ENCODE assay signal across 13 cellular contexts in genomic region chrX:100449696-100450606, GRCh38. TPM values are rescaled to one million over a fixed set of nuclear protein-coding genes. Genes with fewer than 3 reads are reported as not detected.
DNase-seq lines count a peak whose midpoint lies in the region; ATAC-seq, FAIRE-seq and TF ChIP-seq lines count a peak whose summit lies in the region.
"Had no signal": no experiment of that assay in that cellular context is flagged by ENCODE, and none has a peak within 500 bp of the region (broad histone marks: within the 10 kb centered on the region; RNA-seq: fewer than 3 reads in every experiment).

No MANE protein-coding gene starts in this region.

- no peaks in the 10 kb centered on the region for H3K36me3 ChIP-seq in MG63
- no peaks in the 10 kb centered on the region for H3K36me3 ChIP-seq in endothelial cell of umbilical vein (ENCODE audit: control insufficient read depth in 2 of 2, extremely low read depth in 1 of 2, insufficient read depth in 2 of 2, low read length in 2 of 2)
- no peaks in the 10 kb centered on the region for H3K36me3 ChIP-seq in HepG2 (replicated peaks in 1 of 2; ENCODE audit: control insufficient read depth in 1 of 2, insufficient read depth in 2 of 2, low read length in 2 of 2)
- H3K36me3 ChIP-seq in neural progenitor cell: no peaks in the 10 kb centered on the region
- H3K36me3 ChIP-seq in ovary: no peaks in the 10 kb centered on the region

- no peak overlapping the region for H3K27ac Mint-ChIP-seq in activated naive CD4-positive, alpha-beta T cell treated with anti-CD3 and anti-CD28 coated beads for 36 hours
- H3K27ac Mint-ChIP-seq in neural progenitor cell: no peak overlapping the region
- H3K27ac Mint-ChIP-seq: T-helper 1 cell treated with Interleukin-12 subunit alpha and Interleukin-12 subunit beta and Interleukin-4 antibody, amounts not matched to agents 30 μg/mL and 1 μg/mL, for 36 hours had no signal

- H3K9ac ChIP-seq in endothelial cell of umbilical vein (replicated peaks; ENCODE audit: extremely low read depth, insufficient read depth, low read length) (no peak overlapping the region), HepG2 (ENCODE audit: insufficient read depth, low read depth, low read length) (no peak overlapping the region), neural progenitor cell (no peak overlapping the region)

- H3K79me2 ChIP-seq in endothelial cell of umbilical vein (ENCODE audit: control insufficient read depth, insufficient read depth, low read length) (no peaks in the 10 kb centered on the region), HepG2 (ENCODE audit: insufficient read depth, low read length) (no peaks in the 10 kb centered on the region), neural progenitor cell (ENCODE audit: low read depth) (no peaks in the 10 kb centered on the region)

- H3K9me1 ChIP-seq in endothelial cell of umbilical vein (replicated peaks; ENCODE audit: control insufficient read depth, extremely low read depth, insufficient read depth, low read length): no peaks in the 10 kb centered on the region

- in situ Hi-C loops in HepG2 (cut with HindIII; ENCODE audit: extremely low pct_ligation_motif_present, low pct_unique_long_range_greater_than_20kb): no loop called here

- TF ChIP-seq EP300 in HepG2 (IDR thresholded peaks at IDR 0.05; ENCODE audit: low read depth in 2 of 2, low read length in 2 of 2) (no peak), HepG2 (CRISPR knock-in tag; IDR thresholded peaks at IDR 0.05; ENCODE audit: borderline replicate concordance) (no peak), ovary (IDR thresholded peaks at IDR 0.05) (no peak)

- H2AFZ ChIP-seq in endothelial cell of umbilical vein (ENCODE audit: low read depth, low read length): peak overlapping the region; percentile 55
- H2AFZ ChIP-seq in HepG2 (ENCODE audit: low read length): no peak overlapping the region
- no peak overlapping the region for H2AFZ ChIP-seq in neural progenitor cell (replicated peaks)

- H3K4me3 ChIP-seq in MG63 (no peak overlapping the region), endothelial cell of umbilical vein (replicated peaks in 1 of 3; ENCODE audit: insufficient read depth in 1 of 3, low read depth in 1 of 3, low read length in 3 of 3) (no peak overlapping the region), HepG2 (replicated peaks in 1 of 3; ENCODE audit: insufficient read depth in 1 of 3, low read depth in 2 of 3, low read length in 3 of 3) (no peak overlapping the region), neural progenitor cell (no peak overlapping the region), ovary (no peak overlapping the region)

- dilution Hi-C loops in endothelial cell of umbilical vein (cut with MboI; ENCODE audit: extremely low pct_ligation_motif_present, low sequenced_read_pairs): no loop called here

- no peak for TF ChIP-seq RAD21 in HepG2 (CRISPR knock-in tag; IDR thresholded peaks at IDR 0.05)

- H3K4me1 ChIP-seq in endothelial cell of umbilical vein (ENCODE audit: control insufficient read depth, extremely low read depth, insufficient read depth, low read length): peaks cover 11% of the 10 kb centered on the region
- no peaks in the 10 kb centered on the region for H3K4me1 ChIP-seq in HepG2 (ENCODE audit: insufficient read depth, low read length)
- no peaks in the 10 kb centered on the region for H3K4me1 ChIP-seq in neural progenitor cell
- H3K4me1 ChIP-seq in ovary (ENCODE audit: insufficient read depth): no peaks in the 10 kb centered on the region

- H4K20me1 ChIP-seq in endothelial cell of umbilical vein (replicated peaks; ENCODE audit: control insufficient read depth, extremely low read depth, insufficient read depth, low read length) (no peaks in the 10 kb centered on the region), HepG2 (ENCODE audit: insufficient read depth, low read length) (no peaks in the 10 kb centered on the region), neural progenitor cell (ENCODE audit: low read depth) (no peaks in the 10 kb centered on the region)

- WGBS in HepG2 (ENCODE audit: low lambda C conversion rate): 0% methylated on average over 1 of the region's 15 CpGs
- 71 to 75% (median 71%) methylated on average over 15 of the region's 15 CpGs for WGBS in ovary, 3 donors

- intact Hi-C loops in endothelial cell of umbilical vein (cut with micrococcal nuclease): no loop called here
- intact Hi-C loops in HepG2 (cut with micrococcal nuclease; ENCODE audit: unreplicated experiment): no loop called here
- intact Hi-C loops in activated naive CD4-positive, alpha-beta T cell treated with anti-CD3 and anti-CD28 coated beads for 36 hours (cut with micrococcal nuclease): loop anchor here (10.0 kb wide), 1 partner anchor 185 kb away; the partner anchor contains the start of gene TSPAN6
- intact Hi-C loops in ovary (cut with DNase I): no loop called here

- H3K27ac ChIP-seq in endothelial cell of umbilical vein (ENCODE audit: insufficient read depth, low read depth, low read length) (peak overlapping the region; percentile 22), HepG2 (ENCODE audit: extremely low read length, insufficient read depth, low read length) (no peak overlapping the region), neural progenitor cell (no peak overlapping the region), ovary (no peak overlapping the region)

- no peaks in the 10 kb centered on the region for H3F3A ChIP-seq in neural progenitor cell (ENCODE audit: low read depth)

- TF ChIP-seq POLR2A in endothelial cell of umbilical vein (IDR thresholded peaks at IDR 0.05; ENCODE audit: low read depth, low read length) (no peak), HepG2 (IDR thresholded peaks at IDR 0.05; ENCODE audit: insufficient read depth in 1 of 2, low read depth in 2 of 2, low read length in 2 of 2) (no peak), ovary (IDR thresholded peaks at IDR 0.05) (no peak)

- no peaks in the 10 kb centered on the region for H3K9me3 ChIP-seq in MG63
- no peaks in the 10 kb centered on the region for H3K9me3 ChIP-seq in endothelial cell of umbilical vein (replicated peaks; ENCODE audit: control insufficient read depth, insufficient read depth, low read length)
- no peaks in the 10 kb centered on the region for H3K9me3 ChIP-seq in HepG2 (ENCODE audit: low read length)
- H3K9me3 ChIP-seq in neural progenitor cell (ENCODE audit: low read depth): peaks cover 4% of the 10 kb centered on the region
- no peaks in the 10 kb centered on the region for H3K9me3 ChIP-seq in ovary

- H3K4me1 Mint-ChIP-seq in activated naive CD4-positive, alpha-beta T cell treated with anti-CD3 and anti-CD28 coated beads for 36 hours (ENCODE audit: low read depth): no peaks in the 10 kb centered on the region
- no peaks in the 10 kb centered on the region for H3K4me1 Mint-ChIP-seq in neural progenitor cell

- BruUV-seq in endothelial cell of umbilical vein (replicated peaks; lab: Mats Ljungman, UMichigan) (no TSS peak), HepG2 (replicated peaks; lab: Mats Ljungman, UMichigan) (no TSS peak)

- FAIRE-seq in endothelial cell of umbilical vein (lab: Jason Lieb, UNC): peak; percentile 92
- no peak for FAIRE-seq in HepG2 (lab: Jason Lieb, UNC)

- DNase-seq in EH (ENCODE audit: low read depth) (peak; percentile 3), MG63 (peak; percentile 57), endothelial cell of umbilical vein (ENCODE audit: low read depth, low spot score) (peak; percentile 65), HepG2 (ENCODE audit: low spot score) (no peak), neural progenitor cell (ENCODE audit: low spot score) (no peak), ovary (no peak), NCI-H2029 treated with DMSO at 0.1 percent for 48 hours (lab: John Stamatoyannopoulos, UW) (no peak)
- DNase-seq in activated naive CD4-positive, alpha-beta T cell treated with anti-CD3 and anti-CD28 coated beads for 36 hours: no peak
- DNase-seq: activated CD4-positive, alpha-beta T cell treated with anti-CD3 and anti-CD28 coated beads for 1 hour; NCI-H1436; NCI-H524 treated with DMSO at 0.1 percent for 48 hours; occipital lobe had no signal

- H3K27me3 ChIP-seq in MG63 (no peaks in the 10 kb centered on the region), endothelial cell of umbilical vein (ENCODE audit: control insufficient read depth in 2 of 2, insufficient read depth in 2 of 2, low read length in 2 of 2) (no peaks in the 10 kb centered on the region), HepG2 (ENCODE audit: control insufficient read depth in 1 of 2, insufficient read depth in 2 of 2, low read length in 2 of 2) (no peaks in the 10 kb centered on the region), neural progenitor cell (no peaks in the 10 kb centered on the region), ovary (no peaks in the 10 kb centered on the region)

- CTCF ChIA-PET in endothelial cell of umbilical vein (lab: Charles Lee): interaction anchor here (1.0 to 1.2 kb wide), 3 partner anchors 37 to 319 kb away, joined by 3 to 7 read pairs (median 5); no protein-coding TSS in a partner anchor
- CTCF ChIA-PET in HepG2 (lab: Yijun Ruan, JAX; ENCODE audit: low intra/inter-chr PET ratio, low total read pairs): no interaction called here
- CTCF ChIA-PET in activated naive CD4-positive, alpha-beta T cell treated with anti-CD3 and anti-CD28 coated beads for 36 hours (lab: Charles Lee): no interaction called here

- H3K4me2 ChIP-seq in endothelial cell of umbilical vein (ENCODE audit: insufficient read depth, low read length) (no peak overlapping the region), HepG2 (ENCODE audit: low read depth, low read length) (peak overlapping the region; percentile 24; the same call in 1 of the 2 replicates), neural progenitor cell (no peak overlapping the region)

- peaks cover 5% of the 10 kb centered on the region for H3K27me3 Mint-ChIP-seq in activated naive CD4-positive, alpha-beta T cell treated with anti-CD3 and anti-CD28 coated beads for 36 hours (ENCODE audit: low read depth)
- no peaks in the 10 kb centered on the region for H3K27me3 Mint-ChIP-seq in neural progenitor cell (ENCODE audit: insufficient read depth, low read depth)

- H3K36me3 Mint-ChIP-seq in activated naive CD4-positive, alpha-beta T cell treated with anti-CD3 and anti-CD28 coated beads for 36 hours (ENCODE audit: low read depth): no peaks in the 10 kb centered on the region
- no peaks in the 10 kb centered on the region for H3K36me3 Mint-ChIP-seq in neural progenitor cell

- peak; percentile 39; the same call in 1 of the 3 replicates for ATAC-seq in HepG2

- H3K9me3 Mint-ChIP-seq in activated naive CD4-positive, alpha-beta T cell treated with anti-CD3 and anti-CD28 coated beads for 36 hours: no peaks in the 10 kb centered on the region
- H3K9me3 Mint-ChIP-seq in neural progenitor cell: peaks cover 11% of the 10 kb centered on the region

- POLR2A ChIA-PET in endothelial cell of umbilical vein (lab: Charles Lee): no interaction called here
- POLR2A ChIA-PET in HepG2 (lab: Yijun Ruan, JAX): no interaction called here

- TF ChIP-seq CTCF in endothelial cell of umbilical vein (IDR thresholded peaks at IDR 0.05; ENCODE audit: extremely low read depth in 1 of 2, insufficient read depth in 1 of 2, low read depth in 1 of 2, low read length in 2 of 2) (no peak), HepG2 (CRISPR knock-in tag; IDR thresholded peaks at IDR 0.05) (no peak), neural progenitor cell (IDR thresholded peaks at IDR 0.05) (no peak), ovary (IDR thresholded peaks at IDR 0.05) (no peak)

- H3K4me3 Mint-ChIP-seq in activated naive CD4-positive, alpha-beta T cell treated with anti-CD3 and anti-CD28 coated beads for 36 hours: no peak overlapping the region
- no peak overlapping the region for H3K4me3 Mint-ChIP-seq in neural progenitor cell
- H3K4me3 Mint-ChIP-seq: T-helper 1 cell treated with Interleukin-12 subunit alpha and Interleukin-12 subunit beta and Interleukin-4 antibody, amounts not matched to agents 30 μg/mL and 1 μg/mL, for 36 hours had no signal

RNA-seq across cellular contexts. Expression of gene PCDH19, which starts 39.9 kb away (rescaled TPM):
- total RNA-seq in MG63 (2014; rRNA removed; shearing (Covaris generic); ENCODE audit: low replicate concordance): not detected in 2 replicates
- 1.2 and 4.3 TPM in 2 replicates for total RNA-seq in endothelial cell of umbilical vein
- polyA plus RNA-seq in endothelial cell of umbilical vein: 1.1 and 1.2 TPM in 2 replicates
- 0.89 and 0.96 TPM in 2 replicates for polyA plus RNA-seq in endothelial cell of umbilical vein (2011; cell fraction: cytosol; rRNA removed)
- 1.5 TPM in 2 replicates for polyA plus RNA-seq in endothelial cell of umbilical vein (2011; cell fraction: nucleus; rRNA removed)
- 1.1 TPM in 2 replicates for polyA plus RNA-seq in endothelial cell of umbilical vein (2012)
- 3.5 and 3.9 TPM in 2 replicates for polyA minus RNA-seq in endothelial cell of umbilical vein
- polyA minus RNA-seq in endothelial cell of umbilical vein (2011; cell fraction: cytosol; rRNA and poly(A)+ RNA removed): not detected
- polyA minus RNA-seq in endothelial cell of umbilical vein (2011; cell fraction: nucleus; rRNA and poly(A)+ RNA removed): 3.1 and 3.9 TPM in 2 replicates
- total RNA-seq in HepG2 (2016; rRNA removed; fragmentation: Illumina TruSeq; extraction: Trizol): 0.02 and 0.03 TPM in 2 replicates
- not detected in 2 replicates for total RNA-seq in HepG2 (2016; cell fraction: cytosol; rRNA removed; fragmentation: Illumina TruSeq; extraction: Trizol; ENCODE audit: low read depth)
- 0.01 and 0.04 TPM in 2 replicates for total RNA-seq in HepG2 (2016; cell fraction: insoluble cytoplasmic fraction; rRNA removed; fragmentation: Illumina TruSeq; extraction: Trizol)
- 0.03 TPM in 1 of 2 replicates, not detected in the other for total RNA-seq in HepG2 (2016; cell fraction: membrane; rRNA removed; fragmentation: Illumina TruSeq; extraction: Trizol)
- 0.06 and 0.13 TPM in 2 replicates for total RNA-seq in HepG2 (2016; cell fraction: nucleus; rRNA removed; fragmentation: Illumina TruSeq; extraction: Trizol)
- 0.09 and 0.24 TPM in 2 replicates for polyA plus RNA-seq in HepG2 (2011; rRNA removed)
- polyA plus RNA-seq in HepG2 (2011; cell fraction: cytosol; rRNA removed): 0.07 and 0.08 TPM in 2 replicates
- polyA plus RNA-seq in HepG2 (2011; cell fraction: nucleus; rRNA removed): 0.31 and 0.43 TPM in 2 replicates
- 0.11 and 0.21 TPM in 2 replicates for polyA plus RNA-seq in HepG2 (2012)
- not detected in 2 replicates for polyA plus RNA-seq in HepG2 (2016; cell fraction: cytosol; fragmentation: Illumina TruSeq; extraction: Trizol; ENCODE audit: low read depth)
- not detected in 2 replicates for polyA plus RNA-seq in HepG2 (2016; cell fraction: insoluble cytoplasmic fraction; fragmentation: Illumina TruSeq; extraction: Trizol; ENCODE audit: low read depth)
- polyA plus RNA-seq in HepG2 (2016; cell fraction: membrane; fragmentation: Illumina TruSeq; extraction: Trizol; ENCODE audit: low read depth): not detected in 2 replicates
- 0.11 and 0.97 TPM in 2 replicates for polyA plus RNA-seq in HepG2 (2016; cell fraction: nucleus; fragmentation: Illumina TruSeq; extraction: Trizol; ENCODE audit: insufficient read depth, low read depth)
- 0.10 TPM in 1 of 2 replicates, not detected in the other for polyA minus RNA-seq in HepG2 (2011; rRNA and poly(A)+ RNA removed; ENCODE audit: low replicate concordance)
- polyA minus RNA-seq in HepG2 (2011; cell fraction: cytosol; rRNA and poly(A)+ RNA removed): 0.09 TPM in 1 of 2 replicates, not detected in the other
- polyA minus RNA-seq in HepG2 (2011; cell fraction: nucleus; rRNA and poly(A)+ RNA removed): 0.75 and 1.0 TPM in 2 replicates
- total RNA-seq in activated naive CD4-positive, alpha-beta T cell treated with anti-CD3 and anti-CD28 coated beads for 36 hours: not detected
- 3.4 TPM in 2 replicates for total RNA-seq in neural progenitor cell (ENCODE audit: low replicate concordance)
- total RNA-seq in ovary: 1 to 10 TPM; 1.2 to 4.4 (median 3.2) TPM
- polyA plus RNA-seq in ovary: 1 to 10 TPM; 1.7 to 2.6 TPM

Comparison
In these comparisons a context has a peak if more than half of its experiments do, and no peak if none do; other contexts are left out.
1. DNase-seq: peak in EH (single experiment), MG63 (single experiment) and endothelial cell of umbilical vein (single experiment); none in HepG2 (single experiment), activated naive CD4-positive, alpha-beta T cell treated with anti-CD3 and anti-CD28 coated beads for 36 hours (single experiment), neural progenitor cell (single experiment), ovary (0 of 5) and NCI-H2029 treated with DMSO at 0.1 percent for 48 hours (single experiment).